In genomic region chr1:47779613-47780012, GRCh38 we compare ENCODE assay signal across 1 cellular context.
TF ChIP-seq lines count a peak whose summit lies in the region.

No MANE protein-coding gene starts in this region.

TF ChIP-seq in H1, 55 proteins besides CTCF, POLR2A, EP300 and RAD21 (continued from another document):
- TF ChIP-seq CHD7 (IDR thresholded peaks at IDR 0.05; ENCODE audit: insufficient replicate concordance, low read length), result no peak
- no peak for TF ChIP-seq CHD1 (IDR thresholded peaks at IDR 0.05; ENCODE audit: low read depth, low read length)
- no peak for TF ChIP-seq ZNF274 (IDR thresholded peaks at IDR 0.05; ENCODE audit: borderline replicate concordance, extremely low read depth, low read length)
- TF ChIP-seq PHF8 (conservative IDR thresholded peaks at IDR 0.05; ENCODE audit: low read depth, low read length), result no peak
- TF ChIP-seq SAP30 (IDR thresholded peaks at IDR 0.05; ENCODE audit: insufficient read depth, insufficient replicate concordance, low read length), result no peak
TF ChIP-seq in H1: peak in this region for 0.
